In the genomic region with DNA sequence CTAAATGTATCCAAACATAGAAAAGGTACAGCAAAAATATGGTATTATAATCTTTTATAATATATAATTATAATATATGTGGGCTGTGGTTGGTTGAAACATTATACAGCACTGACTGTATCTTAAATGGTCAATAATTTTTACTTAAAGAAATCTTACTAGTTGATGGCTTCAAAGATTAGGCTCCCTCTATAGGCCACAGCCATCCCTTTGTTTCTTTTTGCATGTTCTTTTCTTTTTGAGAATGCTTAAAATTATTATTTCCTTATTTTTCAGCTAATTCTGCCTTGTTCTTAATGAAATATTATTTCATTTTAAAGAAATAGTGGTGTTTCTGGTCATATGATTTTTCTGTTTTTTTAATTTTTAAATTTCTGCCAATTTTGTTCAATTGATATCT, we compare ENCODE assay signal across 14 cellular contexts.
DNase-seq lines count a peak whose midpoint lies in the region; ATAC-seq, FAIRE-seq and TF ChIP-seq lines count a peak whose summit lies in the region.
"Had no signal": no experiment of that assay in that cellular context is flagged by ENCODE, and none has a peak within 500 bp of the region (broad histone marks: within the 10 kb centered on the region; RNA-seq: fewer than 3 reads in every experiment).

No MANE protein-coding gene starts in this region.

- H3K9me3 ChIP-seq in BE2C = no peaks in the 10 kb centered on the region
- no peaks in the 10 kb centered on the region for H3K9me3 ChIP-seq in GM12878 (replicated peaks; ENCODE audit: control insufficient read depth, insufficient read depth, low read length)
- H3K9me3 ChIP-seq: heart left ventricle had no signal

- DNase-seq in BE2C (no peak), HFF-Myc (ENCODE audit: extremely low read depth, low read depth) (no peak), GM12878 (ENCODE audit: low read depth, low spot score) (no peak), nephron progenitor cell (no peak), HK-2 (ENCODE audit: unreplicated experiment) (no peak)
- DNase-seq: activated CD8-positive, alpha-beta memory T cell treated with anti-CD3 and anti-CD28 coated beads, Interleukin-2, amount 10 ng/mL, durations not matched to agents 7 days and 5 days; activated naive CD4-positive, alpha-beta T cell treated with anti-CD3 and anti-CD28 coated beads for 36 hours; heart left ventricle; NCI-H2107; WERI-Rb-1 had no signal

- H2AFZ ChIP-seq in GM12878 (ENCODE audit: control insufficient read depth, low read depth, low read length) = no peak overlapping the region

- no peak for TF ChIP-seq POLR2A in GM12878 (IDR thresholded peaks at IDR 0.05; ENCODE audit: low read depth, low read length)

- H3K9me3 Mint-ChIP-seq in nephron progenitor cell = no peaks in the 10 kb centered on the region
- H3K9me3 Mint-ChIP-seq: activated naive CD4-positive, alpha-beta T cell treated with anti-CD3 and anti-CD28 coated beads for 36 hours had no signal

- TF ChIP-seq CTCF in BE2C (IDR thresholded peaks at IDR 0.05; ENCODE audit: low read depth, low read length) (peak; percentile 28), HFF-Myc (IDR thresholded peaks at IDR 0.05; ENCODE audit: low read depth, low read length, missing control alignments) (peak; percentile 3), GM12878 (IDR thresholded peaks at IDR 0.05 in 2 of 3, conservative IDR thresholded peaks at IDR 0.05 in 1 of 3; ENCODE audit: control insufficient read depth in 2 of 3, extremely low read depth in 1 of 3, insufficient read depth in 1 of 3, low read depth in 3 of 3, low read length in 3 of 3) (0 out of 6 replicates have a peak, but pooled peaks of 1 of the 3 experiments have one; percentile 10), nephron progenitor cell (IDR thresholded peaks at IDR 0.05) (peak; percentile 9)

- no TSS peak for BruUV-seq in GM12878 (replicated peaks; lab: Mats Ljungman, UMichigan)

- TF ChIP-seq RAD21 in GM12878 (IDR thresholded peaks at IDR 0.05; ENCODE audit: insufficient read depth, low read depth, low read length) = peak; percentile 31; the same call in 1 of the 2 replicates

- no peak overlapping the region for H3K27ac ChIP-seq in GM12878 (ENCODE audit: control insufficient read depth, insufficient read depth)
- H3K27ac ChIP-seq: heart left ventricle, WERI-Rb-1 had no signal

- no peak overlapping the region for H3K4me3 ChIP-seq in BE2C (ENCODE audit: low read depth, low read length)
- no peak overlapping the region for H3K4me3 ChIP-seq in HFF-Myc (replicated peaks; ENCODE audit: low read depth, low read length)
- no peak overlapping the region for H3K4me3 ChIP-seq in GM12878
- H3K4me3 ChIP-seq: heart left ventricle had no signal

- RAD21 ChIA-PET in GM12878 (lab: Charles Lee; ENCODE audit: unreplicated experiment) = no interaction called here

- no peak overlapping the region for H3K4me3 Mint-ChIP-seq in nephron progenitor cell
- H3K4me3 Mint-ChIP-seq: activated CD8-positive, alpha-beta memory T cell treated with anti-CD3 and anti-CD28 coated beads, Interleukin-2, amount 10 ng/mL, durations not matched to agents 7 days and 5 days; activated naive CD4-positive, alpha-beta T cell treated with anti-CD3 and anti-CD28 coated beads for 36 hours had no signal

- H3K79me2 ChIP-seq in GM12878 (ENCODE audit: control insufficient read depth, insufficient read depth, low read length) = no peaks in the 10 kb centered on the region

- no peak overlapping the region for H3K4me2 ChIP-seq in GM12878 (ENCODE audit: control insufficient read depth, insufficient read depth)

- H3K4me1 ChIP-seq in BE2C (no peaks in the 10 kb centered on the region), GM12878 (ENCODE audit: control insufficient read depth, insufficient read depth, low read length) (no peaks in the 10 kb centered on the region)

- H3K27me3 ChIP-seq in BE2C (no peaks in the 10 kb centered on the region), GM12878 (replicated peaks in 1 of 2; ENCODE audit: control insufficient read depth in 2 of 2, insufficient read depth in 2 of 2, low read length in 1 of 2) (no peaks in the 10 kb centered on the region)
- H3K27me3 ChIP-seq: heart left ventricle had no signal

- CTCF ChIA-PET in GM12878 (lab: Yijun Ruan, JAX) = interaction anchor here (1.0 to 1.5 kb wide), 2 partner anchors 416 to 418 kb away, joined by 3 to 5 read pairs; no protein-coding TSS in a partner anchor

- peaks cover 5% of the 10 kb centered on the region for H3K27me3 Mint-ChIP-seq in nephron progenitor cell (ENCODE audit: low read depth, poor library complexity)

- TF ChIP-seq EP300 in GM12878 (IDR thresholded peaks at IDR 0.05; ENCODE audit: borderline replicate concordance in 1 of 2, control insufficient read depth in 1 of 2, low read depth in 2 of 2, low read length in 2 of 2) = no peak

- intact Hi-C loops in GM12878 (cut with micrococcal nuclease; ENCODE audit: unreplicated experiment) = no loop called here

- no peak overlapping the region for H3K27ac Mint-ChIP-seq in nephron progenitor cell
- H3K27ac Mint-ChIP-seq: activated CD8-positive, alpha-beta memory T cell treated with anti-CD3 and anti-CD28 coated beads, Interleukin-2, amount 10 ng/mL, durations not matched to agents 7 days and 5 days; activated naive CD4-positive, alpha-beta T cell treated with anti-CD3 and anti-CD28 coated beads for 36 hours had no signal

- FAIRE-seq in GM12878 (lab: Jason Lieb, UNC) = no peak
- FAIRE-seq: H54 had no signal

- no peak overlapping the region for H3K9ac ChIP-seq in GM12878 (ENCODE audit: control insufficient read depth, insufficient read depth, low read length)

- POLR2A ChIA-PET in GM12878 (lab: Charles Lee) = no interaction called here

- peaks cover 13% of the 10 kb centered on the region for H3K4me1 Mint-ChIP-seq in nephron progenitor cell
- H3K4me1 Mint-ChIP-seq: activated CD8-positive, alpha-beta memory T cell treated with anti-CD3 and anti-CD28 coated beads, Interleukin-2, amount 10 ng/mL, durations not matched to agents 7 days and 5 days had no signal

- H4K20me1 ChIP-seq in GM12878 (ENCODE audit: control insufficient read depth, insufficient read depth) = no peaks in the 10 kb centered on the region

- H3K36me3 Mint-ChIP-seq in nephron progenitor cell (ENCODE audit: low read depth) = no peaks in the 10 kb centered on the region
- H3K36me3 Mint-ChIP-seq: activated CD8-positive, alpha-beta memory T cell treated with anti-CD3 and anti-CD28 coated beads, Interleukin-2, amount 10 ng/mL, durations not matched to agents 7 days and 5 days had no signal

- no peaks in the 10 kb centered on the region for H3K36me3 ChIP-seq in BE2C
- H3K36me3 ChIP-seq in GM12878 (ENCODE audit: control insufficient read depth in 2 of 2, insufficient read depth in 2 of 2, low read length in 1 of 2) = no peaks in the 10 kb centered on the region
- H3K36me3 ChIP-seq: heart left ventricle, WERI-Rb-1 had no signal

- in situ Hi-C loops in GM12878 (cut with MboI) = no loop called here

- SMC1A ChIA-PET in GM12878 (lab: Charles Lee; ENCODE audit: uncharacterized antibody, unreplicated experiment) = interaction anchor here (1.0 kb wide), 1 partner anchor 413 kb away, joined by 3 read pairs; no protein-coding TSS in a partner anchor

- ATAC-seq in GM12878 = no peak
- ATAC-seq in HG02938 (IDR thresholded peaks at IDR 0.05; ENCODE audit: unreplicated experiment) = no peak
- ATAC-seq in HG02852 (IDR thresholded peaks at IDR 0.05; ENCODE audit: unreplicated experiment) = no peak
- ATAC-seq in HG02798 (IDR thresholded peaks at IDR 0.05; ENCODE audit: poor library complexity, unreplicated experiment) = no peak
- ATAC-seq: activated CD8-positive, alpha-beta memory T cell treated with anti-CD3 and anti-CD28 coated beads, Interleukin-2, amount 10 ng/mL, durations not matched to agents 7 days and 5 days; heart left ventricle had no signal

TF ChIP-seq in GM12878, 131 proteins besides CTCF, POLR2A, EP300 and RAD21:
- no peak for TF ChIP-seq IKZF1 (conservative IDR thresholded peaks at IDR 0.05)
- TF ChIP-seq LARP7 (IDR thresholded peaks at IDR 0.05) = no peak
